Comparison of ENCODE assay signal across 1 cellular context in genomic region chr12:46089414-46090162, GRCh38.
TF ChIP-seq lines count a peak whose summit lies in the region.

No MANE protein-coding gene starts in this region.

TF ChIP-seq in GM12878, 131 proteins besides CTCF, POLR2A, EP300 and RAD21:
- no peak for TF ChIP-seq IKZF2 (IDR thresholded peaks at IDR 0.05)
- TF ChIP-seq ATF7 (IDR thresholded peaks at IDR 0.05; ENCODE audit: low read depth) = no peak
- TF ChIP-seq POLR2AphosphoS5 (IDR thresholded peaks at IDR 0.05; ENCODE audit: low read length) = no peak
- no peak for TF ChIP-seq SMARCA5 (IDR thresholded peaks at IDR 0.05)
- no peak for TF ChIP-seq NFIC (IDR thresholded peaks at IDR 0.05; ENCODE audit: low read depth, low read length)
- no peak for TF ChIP-seq PML (IDR thresholded peaks at IDR 0.05; ENCODE audit: low read length)
- TF ChIP-seq ETV6 (conservative IDR thresholded peaks at IDR 0.05 in 1 of 2, IDR thresholded peaks at IDR 0.05 in 1 of 2; ENCODE audit: borderline replicate concordance in 1 of 2, low read depth in 1 of 2) = no peak
- no peak for TF ChIP-seq ZNF622 (IDR thresholded peaks at IDR 0.05)
- TF ChIP-seq CREB1 (IDR thresholded peaks at IDR 0.05; ENCODE audit: low read depth) = no peak
- no peak for TF ChIP-seq CBX5 (IDR thresholded peaks at IDR 0.05; ENCODE audit: low read depth)
- no peak for TF ChIP-seq CEBPB (IDR thresholded peaks at IDR 0.05; ENCODE audit: borderline replicate concordance in 1 of 2, low read depth in 2 of 2, low read length in 2 of 2)
- TF ChIP-seq SKIL (IDR thresholded peaks at IDR 0.05; ENCODE audit: low read depth, poor library complexity, severe bottlenecking) = no peak
- no peak for TF ChIP-seq MEF2B (IDR thresholded peaks at IDR 0.05; ENCODE audit: partially characterized antibody, poor library complexity, severe bottlenecking)
- no peak for TF ChIP-seq ZBTB11 (CRISPR knock-in tag; IDR thresholded peaks at IDR 0.05)
- no peak for TF ChIP-seq CBX3 (IDR thresholded peaks at IDR 0.05; ENCODE audit: borderline replicate concordance, low read depth)
- no peak for TF ChIP-seq NKRF (conservative IDR thresholded peaks at IDR 0.05)
